38 cellular contexts compared by ENCODE assay signal in the genomic region with DNA sequence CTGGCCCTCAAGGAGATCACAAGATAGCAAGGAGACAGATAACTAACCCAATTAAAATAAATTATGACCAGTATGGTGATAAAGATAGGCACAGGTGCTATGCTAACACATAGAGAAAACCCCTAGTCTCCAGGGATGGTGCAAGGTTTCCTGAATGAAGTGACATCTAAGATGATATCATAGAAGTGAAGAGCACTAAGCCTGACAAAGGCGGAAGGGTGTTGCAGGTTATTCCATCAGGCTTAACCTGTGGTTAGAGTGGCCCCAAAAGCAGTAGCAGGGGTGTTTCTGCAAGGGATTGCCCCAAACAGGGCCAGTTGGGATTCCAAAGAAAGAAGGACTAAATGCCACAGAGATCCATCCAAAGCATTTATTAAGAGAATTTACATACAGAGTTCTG.
"Had no signal": no experiment of that assay in that cellular context is flagged by ENCODE, and none has a peak within 500 bp of the region (broad histone marks: within the 10 kb centered on the region; RNA-seq: fewer than 3 reads in every experiment).

No MANE protein-coding gene starts in this region.

- H3K27ac ChIP-seq: adrenal gland, ascending aorta, body of pancreas, brain microvascular endothelial cell, breast epithelium, cardiac muscle cell had no signal

- H3K4me3 ChIP-seq: adrenal gland, ascending aorta, body of pancreas, breast epithelium, cardiac muscle cell had no signal

- H3K27me3 Mint-ChIP-seq: activated naive CD4-positive, alpha-beta T cell treated with anti-CD3 and anti-CD28 coated beads, Interleukin-2, amount 10 ng/mL, durations not matched to agents 7 days and 5 days; activated naive CD4-positive, alpha-beta T cell treated with anti-CD3 and anti-CD28 coated beads, Interleukin-2, amount 50 U/mL, for 24 hours; activated naive CD8-positive, alpha-beta T cell treated with anti-CD3 and anti-CD28 coated beads for 36 hours; brain; central memory CD8-positive, alpha-beta T cell had no signal

- H3K27me3 ChIP-seq: adrenal gland, ascending aorta, body of pancreas, brain microvascular endothelial cell, cardiac muscle cell had no signal

- H3K4me1 Mint-ChIP-seq: activated naive CD4-positive, alpha-beta T cell treated with anti-CD3 and anti-CD28 coated beads, Interleukin-2, amount 10 ng/mL, durations not matched to agents 7 days and 5 days; activated naive CD4-positive, alpha-beta T cell treated with anti-CD3 and anti-CD28 coated beads, Interleukin-2, amount 50 U/mL, for 24 hours; activated naive CD8-positive, alpha-beta T cell treated with anti-CD3 and anti-CD28 coated beads for 36 hours; activated naive CD8-positive, alpha-beta T cell treated with anti-CD3 and anti-CD28 coated beads, Interleukin-2, amount 10 ng/mL, durations not matched to agents 7 days and 5 days; activated T-helper 17 cell treated with anti-CD3 and anti-CD28 coated beads, Interleukin-2, amount 50 U/mL, for 72 hours; brain; central memory CD8-positive, alpha-beta T cell had no signal

- H3K4me1 ChIP-seq: adrenal gland, ascending aorta, body of pancreas, breast epithelium had no signal

- H3K27ac Mint-ChIP-seq: activated naive CD4-positive, alpha-beta T cell treated with anti-CD3 and anti-CD28 coated beads for 36 hours; activated naive CD4-positive, alpha-beta T cell treated with anti-CD3 and anti-CD28 coated beads, Interleukin-2, amount 10 ng/mL, durations not matched to agents 7 days and 5 days; activated naive CD4-positive, alpha-beta T cell treated with anti-CD3 and anti-CD28 coated beads, Interleukin-2, amount 50 U/mL, for 24 hours; activated naive CD4-positive, alpha-beta T cell treated with anti-CD3 and anti-CD28 coated beads, Interleukin-2, amount 50 U/mL, for 72 hours; activated naive CD8-positive, alpha-beta T cell; activated naive CD8-positive, alpha-beta T cell treated with anti-CD3 and anti-CD28 coated beads for 36 hours; activated naive CD8-positive, alpha-beta T cell treated with anti-CD3 and anti-CD28 coated beads, Interleukin-2, amount 10 ng/mL, durations not matched to agents 7 days and 5 days; activated naive CD8-positive, alpha-beta T cell treated with anti-CD3 and anti-CD28 coated beads, Interleukin-2, amount 50 U/mL, for 24 hours; activated T-cell treated with anti-CD3 and anti-CD28 coated beads, Interleukin-2, amount 50 U/mL, for 72 hours; activated T-helper 1 cell treated with anti-CD3 and anti-CD28 coated beads, Interleukin-12 subunit alpha, Interleukin-12 subunit beta, Interleukin-2, Interleukin-4 antibody, amounts not matched to agents 30 ng/mL and 10 ng/mL and 1 ng/mL, durations not matched to agents 14 hours and 24 hours and 36 hours; activated T-helper 17 cell treated with anti-CD3 and anti-CD28 coated beads, Interleukin-2, amount 50 U/mL, for 72 hours; activated T-helper 2 cell treated with anti-CD3 and anti-CD28 coated beads, Interferon-gamma antibody, Interleukin-2, Interleukin-4, amounts not matched to agents 10 μg/mL and 5 μg/mL and 100 μg/mL, durations not matched to agents 14 hours and 24 hours and 36 hours; brain had no signal

- DNase-seq: activated effector memory CD4-positive, alpha-beta T cell treated with anti-CD3 and anti-CD28 coated beads, Interleukin-2, amount 50 U/mL, for 16 hours; activated effector memory CD4-positive, alpha-beta T cell treated with Interleukin-2 at 50 U/mL for 16 hours; activated gamma-delta T cell; activated gamma-delta T cell treated with Interleukin-2 at 50 U/mL for 16 hours; activated naive CD4-positive, alpha-beta T cell; activated naive CD4-positive, alpha-beta T cell treated with anti-CD3 and anti-CD28 coated beads for 36 hours; activated naive CD4-positive, alpha-beta T cell treated with anti-CD3 and anti-CD28 coated beads, Interleukin-2, amount 10 ng/mL, durations not matched to agents 7 days and 5 days; activated naive CD4-positive, alpha-beta T cell treated with anti-CD3 and anti-CD28 coated beads, Interleukin-2, amount 50 U/mL, for 16 hours; activated naive CD4-positive, alpha-beta T cell treated with Interleukin-2 at 50 U/mL for 16 hours; activated naive CD8-positive, alpha-beta T cell treated with anti-CD3 and anti-CD28 coated beads for 36 hours; activated naive CD8-positive, alpha-beta T cell treated with anti-CD3 and anti-CD28 coated beads, Interleukin-2, amount 10 ng/mL, durations not matched to agents 7 days and 5 days; activated naive CD8-positive, alpha-beta T cell treated with anti-CD3 and anti-CD28 coated beads, Interleukin-2, amount 50 U/mL, for 24 hours; activated T-cell treated with anti-CD3 and anti-CD28 coated beads, Interleukin-2, amount 50 U/mL, for 4 hours; activated T-cell treated with anti-CD3 and anti-CD28 coated beads, Interleukin-2, amount 50 U/mL, for 48 hours; activated T-cell treated with anti-CD3 and anti-CD28 coated beads, Interleukin-2, amount 50 U/mL, for 72 hours; adrenal gland; amniotic stem cell; amygdala; anterior cingulate cortex; aorta; body of pancreas; brain microvascular endothelial cell; caudate nucleus; central memory CD4-positive, alpha-beta T cell; cerebellar nuclear complex had no signal

- H3K36me3 Mint-ChIP-seq: activated naive CD4-positive, alpha-beta T cell treated with anti-CD3 and anti-CD28 coated beads, Interleukin-2, amount 10 ng/mL, durations not matched to agents 7 days and 5 days; activated naive CD4-positive, alpha-beta T cell treated with anti-CD3 and anti-CD28 coated beads, Interleukin-2, amount 50 U/mL, for 24 hours; activated naive CD4-positive, alpha-beta T cell treated with anti-CD3 and anti-CD28 coated beads, Interleukin-2, amount 50 U/mL, for 72 hours; activated naive CD8-positive, alpha-beta T cell; activated naive CD8-positive, alpha-beta T cell treated with anti-CD3 and anti-CD28 coated beads for 36 hours; activated naive CD8-positive, alpha-beta T cell treated with anti-CD3 and anti-CD28 coated beads, Interleukin-2, amount 10 ng/mL, durations not matched to agents 7 days and 5 days; brain had no signal

- H3K4me3 Mint-ChIP-seq: activated naive CD4-positive, alpha-beta T cell treated with anti-CD3 and anti-CD28 coated beads for 36 hours; activated naive CD4-positive, alpha-beta T cell treated with anti-CD3 and anti-CD28 coated beads, Interleukin-2, amount 10 ng/mL, durations not matched to agents 7 days and 5 days; activated naive CD4-positive, alpha-beta T cell treated with anti-CD3 and anti-CD28 coated beads, Interleukin-2, amount 50 U/mL, for 24 hours; activated naive CD8-positive, alpha-beta T cell; activated naive CD8-positive, alpha-beta T cell treated with anti-CD3 and anti-CD28 coated beads for 36 hours; activated naive CD8-positive, alpha-beta T cell treated with anti-CD3 and anti-CD28 coated beads, Interleukin-2, amount 10 ng/mL, durations not matched to agents 7 days and 5 days; activated naive CD8-positive, alpha-beta T cell treated with anti-CD3 and anti-CD28 coated beads, Interleukin-2, amount 50 U/mL, for 24 hours; activated T-cell treated with anti-CD3 and anti-CD28 coated beads, Interleukin-2, amount 50 U/mL, for 4 hours; activated T-cell treated with anti-CD3 and anti-CD28 coated beads, Interleukin-2, amount 50 U/mL, for 72 hours; activated T-helper 1 cell treated with anti-CD3 and anti-CD28 coated beads, Interleukin-12 subunit alpha, Interleukin-12 subunit beta, Interleukin-2, Interleukin-4 antibody, amounts not matched to agents 30 ng/mL and 10 ng/mL and 1 ng/mL, durations not matched to agents 14 hours and 24 hours and 36 hours; activated T-helper 17 cell treated with anti-CD3 and anti-CD28 coated beads, Interleukin-2, amount 50 U/mL, for 72 hours; brain; central memory CD8-positive, alpha-beta T cell had no signal

- H3K9me3 ChIP-seq: adrenal gland, ascending aorta, body of pancreas, breast epithelium had no signal

- FAIRE-seq: bronchial epithelial cell, colon had no signal

- ATAC-seq: activated naive CD4-positive, alpha-beta T cell treated with anti-CD3 and anti-CD28 coated beads, Interleukin-2, amount 50 U/mL, for 72 hours; activated naive CD8-positive, alpha-beta T cell treated with anti-CD3 and anti-CD28 coated beads, Interleukin-2, amount 50 U/mL, for 24 hours; activated T-cell treated with anti-CD3 and anti-CD28 coated beads, Interleukin-2, amount 50 U/mL, for 4 hours; activated T-cell treated with anti-CD3 and anti-CD28 coated beads, Interleukin-2, amount 50 U/mL, for 72 hours; activated T-helper 17 cell treated with anti-CD3 and anti-CD28 coated beads, Interleukin-2, amount 50 U/mL, for 72 hours; body of pancreas had no signal

- H3K36me3 ChIP-seq: adrenal gland, ascending aorta, brain microvascular endothelial cell, breast epithelium, cardiac muscle cell had no signal

- H3K9me3 Mint-ChIP-seq: activated naive CD4-positive, alpha-beta T cell treated with anti-CD3 and anti-CD28 coated beads for 36 hours; activated naive CD4-positive, alpha-beta T cell treated with anti-CD3 and anti-CD28 coated beads, Interleukin-2, amount 10 ng/mL, durations not matched to agents 7 days and 5 days; activated naive CD4-positive, alpha-beta T cell treated with anti-CD3 and anti-CD28 coated beads, Interleukin-2, amount 50 U/mL, for 24 hours; activated naive CD4-positive, alpha-beta T cell treated with anti-CD3 and anti-CD28 coated beads, Interleukin-2, amount 50 U/mL, for 72 hours; activated naive CD8-positive, alpha-beta T cell treated with anti-CD3 and anti-CD28 coated beads for 36 hours; activated naive CD8-positive, alpha-beta T cell treated with anti-CD3 and anti-CD28 coated beads, Interleukin-2, amount 10 ng/mL, durations not matched to agents 7 days and 5 days; activated T-cell treated with anti-CD3 and anti-CD28 coated beads, Interleukin-2, amount 50 U/mL, for 4 hours; activated T-helper 1 cell treated with anti-CD3 and anti-CD28 coated beads, Interleukin-12 subunit alpha, Interleukin-12 subunit beta, Interleukin-2, Interleukin-4 antibody, amounts not matched to agents 30 ng/mL and 10 ng/mL and 1 ng/mL, durations not matched to agents 14 hours and 24 hours and 36 hours; activated T-helper 17 cell treated with anti-CD3 and anti-CD28 coated beads, Interleukin-2, amount 50 U/mL, for 72 hours; activated T-helper 2 cell treated with anti-CD3 and anti-CD28 coated beads, Interferon-gamma antibody, Interleukin-2, Interleukin-4, amounts not matched to agents 10 μg/mL and 5 μg/mL and 100 μg/mL, durations not matched to agents 14 hours and 24 hours and 36 hours; central memory CD8-positive, alpha-beta T cell had no signal
